ENCODE assay signal across 11 cellular contexts in genomic region chr3:48436477-48436787, GRCh38. TPM values are rescaled to one million over a fixed set of nuclear protein-coding genes. Genes with fewer than 3 reads are reported as not detected.
DNase-seq lines count a peak whose midpoint lies in the region; ATAC-seq, FAIRE-seq and TF ChIP-seq lines count a peak whose summit lies in the region.
"Had no signal": no experiment of that assay in that cellular context is flagged by ENCODE, and none has a peak within 500 bp of the region (broad histone marks: within the 10 kb centered on the region; RNA-seq: fewer than 3 reads in every experiment).

No MANE protein-coding gene starts in this region.

- H3K4me1 ChIP-seq in HepG2 (ENCODE audit: insufficient read depth, low read length) (peaks cover 72% of the 10 kb centered on the region), right lobe of liver (peaks cover 0 to 18% (median 5%) of the 10 kb centered on the region in 4 donors), osteoblast (ENCODE audit: insufficient read depth, low read length) (peaks cover 19% of the 10 kb centered on the region)

- 50% methylated on average over 1 of the region's 1 CpG for WGBS in HepG2 (ENCODE audit: low lambda C conversion rate)
- 40% methylated on average over 1 of the region's 1 CpG for WGBS in right lobe of liver (ENCODE audit: insufficient coverage, low coverage, low lambda C conversion rate, missing lambda C conversion rate)

- no peaks in the 10 kb centered on the region; a peak in 1 of 5 replicates for H3K27me3 ChIP-seq in HepG2 (ENCODE audit: control insufficient read depth in 1 of 2, insufficient read depth in 2 of 2, low read length in 2 of 2)
- no peaks in the 10 kb centered on the region for H3K27me3 ChIP-seq in right lobe of liver
- no peaks in the 10 kb centered on the region for H3K27me3 ChIP-seq in osteoblast (ENCODE audit: insufficient read depth, low read length)

- TF ChIP-seq CTCF in HepG2 (CRISPR knock-in tag; IDR thresholded peaks at IDR 0.05): no peak
- no peak for TF ChIP-seq CTCF in right lobe of liver (IDR thresholded peaks at IDR 0.05)
- no peak for TF ChIP-seq CTCF in coronary artery (IDR thresholded peaks at IDR 0.05)
- no peak for TF ChIP-seq CTCF in osteoblast (IDR thresholded peaks at IDR 0.05; ENCODE audit: extremely low read depth, low read depth, low read length)

- TF ChIP-seq RAD21 in HepG2 (CRISPR knock-in tag; IDR thresholded peaks at IDR 0.05): no peak

- H3K27ac ChIP-seq in HepG2 (ENCODE audit: extremely low read length, insufficient read depth, low read length) (no peak overlapping the region), right lobe of liver (no peak overlapping the region), coronary artery (peak overlapping the region in 1 of 2 donors; percentile 52), osteoblast (ENCODE audit: low read depth, low read length) (no peak overlapping the region)
- H3K27ac ChIP-seq: HL-60 had no signal

- H3K79me2 ChIP-seq in HepG2 (ENCODE audit: insufficient read depth, low read length) (peaks cover 23% of the 10 kb centered on the region), osteoblast (ENCODE audit: insufficient read depth, low read length) (peaks cover 30% of the 10 kb centered on the region)

- ATAC-seq in HepG2 (no peak), right lobe of liver (no peak), Right ventricle myocardium inferior (no peak)

- TF ChIP-seq EP300 in HepG2 (IDR thresholded peaks at IDR 0.05; ENCODE audit: low read depth in 2 of 2, low read length in 2 of 2) (no peak), HepG2 (CRISPR knock-in tag; IDR thresholded peaks at IDR 0.05; ENCODE audit: borderline replicate concordance) (no peak)

- H3K4me2 ChIP-seq in HepG2 (ENCODE audit: low read depth, low read length): no peak overlapping the region
- no peak overlapping the region for H3K4me2 ChIP-seq in osteoblast (ENCODE audit: insufficient read depth, low read length)

- H3K36me3 ChIP-seq in HepG2 (replicated peaks in 1 of 2; ENCODE audit: control insufficient read depth in 1 of 2, insufficient read depth in 2 of 2, low read length in 2 of 2): peaks cover 1 to 4% of the 10 kb centered on the region in 2 experiments; a peak in 3 of 5 replicates
- H3K36me3 ChIP-seq in right lobe of liver: peaks cover 0 to 15% (median 0%) of the 10 kb centered on the region in 4 donors
- peaks cover 23% of the 10 kb centered on the region for H3K36me3 ChIP-seq in osteoblast (ENCODE audit: insufficient read depth, low read length)

- H3K4me3 ChIP-seq in HepG2 (replicated peaks in 1 of 3; ENCODE audit: insufficient read depth in 1 of 3, low read depth in 2 of 3, low read length in 3 of 3): no peak overlapping the region
- H3K4me3 ChIP-seq in right lobe of liver: no peak overlapping the region
- no peak overlapping the region for H3K4me3 ChIP-seq in coronary artery
- H3K4me3 ChIP-seq in osteoblast (ENCODE audit: insufficient read depth, low read length): no peak overlapping the region

- intact Hi-C loops in HepG2 (cut with micrococcal nuclease; ENCODE audit: unreplicated experiment): loop anchor here (1.0 to 2.0 kb wide), 3 partner anchors 35 to 204 kb away; no protein-coding TSS in a partner anchor
- intact Hi-C loops in right lobe of liver (cut with DNase I): loop anchor here (5.0 kb wide), 2 partner anchors 39 to 164 kb away; no protein-coding TSS in a partner anchor
- intact Hi-C loops in Right ventricle myocardium inferior (cut with DNase I): loop anchor here (1.0 to 2.0 kb wide), 3 partner anchors 35 to 242 kb away; no protein-coding TSS in a partner anchor

- TF ChIP-seq POLR2A in HepG2 (IDR thresholded peaks at IDR 0.05; ENCODE audit: insufficient read depth in 1 of 2, low read depth in 2 of 2, low read length in 2 of 2) (no peak), right lobe of liver (IDR thresholded peaks at IDR 0.05) (no peak)

- no peaks in the 10 kb centered on the region for H3K9me3 ChIP-seq in HepG2 (ENCODE audit: low read length)
- H3K9me3 ChIP-seq in right lobe of liver: no peaks in the 10 kb centered on the region
- no peaks in the 10 kb centered on the region for H3K9me3 ChIP-seq in osteoblast (ENCODE audit: low read depth, low read length)

- in situ Hi-C loops in HepG2 (cut with HindIII; ENCODE audit: extremely low pct_ligation_motif_present, low pct_unique_long_range_greater_than_20kb): loop anchor here (5.0 kb wide), 3 partner anchors 34 to 204 kb away; no protein-coding TSS in a partner anchor

- H4K20me1 ChIP-seq in HepG2 (ENCODE audit: insufficient read depth, low read length) (peaks cover 2% of the 10 kb centered on the region), osteoblast (ENCODE audit: insufficient read depth, low read length) (peaks cover 5% of the 10 kb centered on the region)

- H2AFZ ChIP-seq in HepG2 (ENCODE audit: low read length) (no peak overlapping the region), osteoblast (ENCODE audit: low read length) (no peak overlapping the region)

- no TSS peak for BruUV-seq in HepG2 (replicated peaks; lab: Mats Ljungman, UMichigan)

- FAIRE-seq in HepG2 (lab: Jason Lieb, UNC): no peak
- FAIRE-seq: kidney had no signal

- DNase-seq in HepG2 (ENCODE audit: low spot score): no peak
- DNase-seq in right lobe of liver: no peak
- peak; percentile 71 for DNase-seq in coronary artery (ENCODE audit: low spot score)
- DNase-seq in osteoblast (ENCODE audit: insufficient read length, low spot score, missing footprints): peak; percentile 53
- DNase-seq in ureter (ENCODE audit: low spot score): peak; percentile 47
- no peak for DNase-seq in Right ventricle myocardium inferior (ENCODE audit: missing footprints)
- no peak for DNase-seq in NCI-H510A (lab: John Stamatoyannopoulos, UW)
- DNase-seq in NCI-H1417 (lab: John Stamatoyannopoulos, UW): no peak
- DNase-seq: NCI-H187 treated with DMSO at 0.1 percent for 48 hours had no signal

- CTCF ChIA-PET in HepG2 (lab: Yijun Ruan, JAX; ENCODE audit: low intra/inter-chr PET ratio, low total read pairs): interaction anchor here (0.8 to 5.7 kb wide), 10 partner anchors 10 to 242 kb away, joined by 4 to 117 read pairs (median 15); no protein-coding TSS in a partner anchor

- H3K9ac ChIP-seq in HepG2 (ENCODE audit: insufficient read depth, low read depth, low read length): no peak overlapping the region

- POLR2A ChIA-PET in HepG2 (lab: Yijun Ruan, JAX): interaction anchor here (0.7 to 2.7 kb wide), 13 partner anchors 10 to 196 kb away, joined by 3 to 59 read pairs (median 9); partner anchors contain the start of genes ATRIP and ZNF589

RNA-seq across cellular contexts. Expression of gene CCDC51, which starts 3.5 kb away (rescaled TPM):
- total RNA-seq in HepG2 (2016; rRNA removed; fragmentation: Illumina TruSeq; extraction: Trizol) (29.4 and 38.3 TPM in 2 replicates), right lobe of liver (10 to 100 TPM in 2 of 6 experiments, 1 to 10 TPM in 4; 5.9 to 16.0 (median 8.1) TPM), osteoblast (13.3 and 17.4 TPM in 2 replicates), ureter (10.4 TPM), Right ventricle myocardium inferior (13.3 TPM)
- total RNA-seq in HepG2 (2016; cell fraction: cytosol; rRNA removed; fragmentation: Illumina TruSeq; extraction: Trizol; ENCODE audit: low read depth): 7.6 and 8.2 TPM in 2 replicates
- total RNA-seq in HepG2 (2016; cell fraction: insoluble cytoplasmic fraction; rRNA removed; fragmentation: Illumina TruSeq; extraction: Trizol): 33.5 and 38.7 TPM in 2 replicates
- 12.2 and 12.5 TPM in 2 replicates for total RNA-seq in HepG2 (2016; cell fraction: membrane; rRNA removed; fragmentation: Illumina TruSeq; extraction: Trizol)
- 12.4 and 13.6 TPM in 2 replicates for total RNA-seq in HepG2 (2016; cell fraction: nucleus; rRNA removed; fragmentation: Illumina TruSeq; extraction: Trizol)
- 15.5 and 18.1 TPM in 2 replicates for polyA plus RNA-seq in HepG2 (2011; rRNA removed)
- polyA plus RNA-seq in HepG2 (2011; cell fraction: cytosol; rRNA removed): 16.8 and 19.2 TPM in 2 replicates
- 6.5 and 8.5 TPM in 2 replicates for polyA plus RNA-seq in HepG2 (2011; cell fraction: nucleus; rRNA removed)
- polyA plus RNA-seq in HepG2 (2012): 8.4 and 9.8 TPM in 2 replicates
- polyA plus RNA-seq in HepG2 (2016; cell fraction: cytosol; fragmentation: Illumina TruSeq; extraction: Trizol; ENCODE audit: low read depth): 3.9 and 4.9 TPM in 2 replicates
- 29.3 and 29.9 TPM in 2 replicates for polyA plus RNA-seq in HepG2 (2016; cell fraction: insoluble cytoplasmic fraction; fragmentation: Illumina TruSeq; extraction: Trizol; ENCODE audit: low read depth)
- polyA plus RNA-seq in HepG2 (2016; cell fraction: membrane; fragmentation: Illumina TruSeq; extraction: Trizol; ENCODE audit: low read depth): 8.0 TPM in 2 replicates
- 16.3 and 19.0 TPM in 2 replicates for polyA plus RNA-seq in HepG2 (2016; cell fraction: nucleus; fragmentation: Illumina TruSeq; extraction: Trizol; ENCODE audit: insufficient read depth, low read depth)
- polyA minus RNA-seq in HepG2 (2011; rRNA and poly(A)+ RNA removed; ENCODE audit: low replicate concordance): 11.3 and 25.4 TPM in 2 replicates
- polyA minus RNA-seq in HepG2 (2011; cell fraction: cytosol; rRNA and poly(A)+ RNA removed): 4.5 and 4.7 TPM in 2 replicates
- polyA minus RNA-seq in HepG2 (2011; cell fraction: nucleus; rRNA and poly(A)+ RNA removed): 3.0 and 3.3 TPM in 2 replicates

RNA-seq across cellular contexts. Expression of gene TMA7, which starts 3.6 kb away (rescaled TPM):
- total RNA-seq in HepG2 (2016; rRNA removed; fragmentation: Illumina TruSeq; extraction: Trizol): 486 and 510 TPM in 2 replicates
- total RNA-seq in HepG2 (2016; cell fraction: cytosol; rRNA removed; fragmentation: Illumina TruSeq; extraction: Trizol; ENCODE audit: low read depth): 913 and 1,296 TPM in 2 replicates
- 511 and 522 TPM in 2 replicates for total RNA-seq in HepG2 (2016; cell fraction: insoluble cytoplasmic fraction; rRNA removed; fragmentation: Illumina TruSeq; extraction: Trizol)
- total RNA-seq in HepG2 (2016; cell fraction: membrane; rRNA removed; fragmentation: Illumina TruSeq; extraction: Trizol): 763 and 886 TPM in 2 replicates
- 177 and 187 TPM in 2 replicates for total RNA-seq in HepG2 (2016; cell fraction: nucleus; rRNA removed; fragmentation: Illumina TruSeq; extraction: Trizol)
- 80.9 and 100 TPM in 2 replicates for polyA plus RNA-seq in HepG2 (2011; rRNA removed)
- polyA plus RNA-seq in HepG2 (2011; cell fraction: cytosol; rRNA removed): 69.9 and 96.6 TPM in 2 replicates
- polyA plus RNA-seq in HepG2 (2011; cell fraction: nucleus; rRNA removed): 23.2 and 42.0 TPM in 2 replicates
- 194 and 244 TPM in 2 replicates for polyA plus RNA-seq in HepG2 (2012)
- 1,200 and 1,620 TPM in 2 replicates for polyA plus RNA-seq in HepG2 (2016; cell fraction: cytosol; fragmentation: Illumina TruSeq; extraction: Trizol; ENCODE audit: low read depth)
- polyA plus RNA-seq in HepG2 (2016; cell fraction: insoluble cytoplasmic fraction; fragmentation: Illumina TruSeq; extraction: Trizol; ENCODE audit: low read depth): 517 and 532 TPM in 2 replicates
- polyA plus RNA-seq in HepG2 (2016; cell fraction: membrane; fragmentation: Illumina TruSeq; extraction: Trizol; ENCODE audit: low read depth): 742 and 956 TPM in 2 replicates
- 336 and 389 TPM in 2 replicates for polyA plus RNA-seq in HepG2 (2016; cell fraction: nucleus; fragmentation: Illumina TruSeq; extraction: Trizol; ENCODE audit: insufficient read depth, low read depth)
- 4.4 and 15.7 TPM in 2 replicates for polyA minus RNA-seq in HepG2 (2011; rRNA and poly(A)+ RNA removed; ENCODE audit: low replicate concordance)
- polyA minus RNA-seq in HepG2 (2011; cell fraction: cytosol; rRNA and poly(A)+ RNA removed): 18.7 and 23.2 TPM in 2 replicates
- polyA minus RNA-seq in HepG2 (2011; cell fraction: nucleus; rRNA and poly(A)+ RNA removed): 18.4 and 25.9 TPM in 2 replicates
- total RNA-seq in right lobe of liver: 100 to 1,000 TPM in 2 of 6 experiments, 10 to 100 TPM in 4; 64.8 to 182 (median 80.1) TPM
- total RNA-seq in osteoblast: 128 and 135 TPM in 2 replicates
- total RNA-seq in ureter: 237 TPM
- 251 TPM for total RNA-seq in Right ventricle myocardium inferior

RNA-seq across cellular contexts. Expression of gene PLXNB1, which starts 6.5 kb away (rescaled TPM):
- 25.4 and 86.0 TPM in 2 replicates for total RNA-seq in HepG2 (2016; rRNA removed; fragmentation: Illumina TruSeq; extraction: Trizol)
- total RNA-seq in HepG2 (2016; cell fraction: cytosol; rRNA removed; fragmentation: Illumina TruSeq; extraction: Trizol; ENCODE audit: low read depth): 33.1 and 33.9 TPM in 2 replicates
- total RNA-seq in HepG2 (2016; cell fraction: insoluble cytoplasmic fraction; rRNA removed; fragmentation: Illumina TruSeq; extraction: Trizol): 23.9 and 92.3 TPM in 2 replicates
- total RNA-seq in HepG2 (2016; cell fraction: membrane; rRNA removed; fragmentation: Illumina TruSeq; extraction: Trizol): 30.7 and 31.8 TPM in 2 replicates
- total RNA-seq in HepG2 (2016; cell fraction: nucleus; rRNA removed; fragmentation: Illumina TruSeq; extraction: Trizol): 140 and 158 TPM in 2 replicates
- polyA plus RNA-seq in HepG2 (2011; rRNA removed): 143 and 179 TPM in 2 replicates
- 71.5 and 83.2 TPM in 2 replicates for polyA plus RNA-seq in HepG2 (2011; cell fraction: cytosol; rRNA removed)
- polyA plus RNA-seq in HepG2 (2011; cell fraction: nucleus; rRNA removed): 1,144 and 1,345 TPM in 2 replicates
- 140 and 149 TPM in 2 replicates for polyA plus RNA-seq in HepG2 (2012)
- polyA plus RNA-seq in HepG2 (2016; cell fraction: cytosol; fragmentation: Illumina TruSeq; extraction: Trizol; ENCODE audit: low read depth): 5.5 and 6.7 TPM in 2 replicates
- 23.3 and 26.9 TPM in 2 replicates for polyA plus RNA-seq in HepG2 (2016; cell fraction: insoluble cytoplasmic fraction; fragmentation: Illumina TruSeq; extraction: Trizol; ENCODE audit: low read depth)
- polyA plus RNA-seq in HepG2 (2016; cell fraction: membrane; fragmentation: Illumina TruSeq; extraction: Trizol; ENCODE audit: low read depth): 12.8 and 12.9 TPM in 2 replicates
- polyA plus RNA-seq in HepG2 (2016; cell fraction: nucleus; fragmentation: Illumina TruSeq; extraction: Trizol; ENCODE audit: insufficient read depth, low read depth): 420 and 470 TPM in 2 replicates
- 83.4 and 325 TPM in 2 replicates for polyA minus RNA-seq in HepG2 (2011; rRNA and poly(A)+ RNA removed; ENCODE audit: low replicate concordance)
- polyA minus RNA-seq in HepG2 (2011; cell fraction: cytosol; rRNA and poly(A)+ RNA removed): 54.4 and 79.5 TPM in 2 replicates
- polyA minus RNA-seq in HepG2 (2011; cell fraction: nucleus; rRNA and poly(A)+ RNA removed): 295 and 329 TPM in 2 replicates
- total RNA-seq in right lobe of liver: 100 to 1,000 TPM in 2 of 6 experiments, 10 to 100 TPM in 4; 65.9 to 132 (median 86.5) TPM
- total RNA-seq in osteoblast: 23.3 and 33.7 TPM in 2 replicates
- 259 TPM for total RNA-seq in ureter
- total RNA-seq in Right ventricle myocardium inferior: 45.4 TPM

RNA-seq across cellular contexts. Expression of gene ATRIP, which starts 10.1 kb away (rescaled TPM):
- 11.4 and 12.5 TPM in 2 replicates for total RNA-seq in HepG2 (2016; rRNA removed; fragmentation: Illumina TruSeq; extraction: Trizol)
- 2.6 and 2.7 TPM in 2 replicates for total RNA-seq in HepG2 (2016; cell fraction: cytosol; rRNA removed; fragmentation: Illumina TruSeq; extraction: Trizol; ENCODE audit: low read depth)
- 9.5 and 10.4 TPM in 2 replicates for total RNA-seq in HepG2 (2016; cell fraction: insoluble cytoplasmic fraction; rRNA removed; fragmentation: Illumina TruSeq; extraction: Trizol)
- total RNA-seq in HepG2 (2016; cell fraction: membrane; rRNA removed; fragmentation: Illumina TruSeq; extraction: Trizol): 2.4 and 3.4 TPM in 2 replicates
- 7.4 and 11.0 TPM in 2 replicates for total RNA-seq in HepG2 (2016; cell fraction: nucleus; rRNA removed; fragmentation: Illumina TruSeq; extraction: Trizol)
- 5.1 and 5.3 TPM in 2 replicates for polyA plus RNA-seq in HepG2 (2011; rRNA removed)
- 3.7 and 4.7 TPM in 2 replicates for polyA plus RNA-seq in HepG2 (2011; cell fraction: cytosol; rRNA removed)
- polyA plus RNA-seq in HepG2 (2011; cell fraction: nucleus; rRNA removed): 12.6 and 13.3 TPM in 2 replicates
- 3.2 and 4.1 TPM in 2 replicates for polyA plus RNA-seq in HepG2 (2012)
- 0.97 and 1.0 TPM in 2 replicates for polyA plus RNA-seq in HepG2 (2016; cell fraction: cytosol; fragmentation: Illumina TruSeq; extraction: Trizol; ENCODE audit: low read depth)
- 7.8 and 11.5 TPM in 2 replicates for polyA plus RNA-seq in HepG2 (2016; cell fraction: insoluble cytoplasmic fraction; fragmentation: Illumina TruSeq; extraction: Trizol; ENCODE audit: low read depth)
- 1.2 and 1.5 TPM in 2 replicates for polyA plus RNA-seq in HepG2 (2016; cell fraction: membrane; fragmentation: Illumina TruSeq; extraction: Trizol; ENCODE audit: low read depth)
- polyA plus RNA-seq in HepG2 (2016; cell fraction: nucleus; fragmentation: Illumina TruSeq; extraction: Trizol; ENCODE audit: insufficient read depth, low read depth): 14.7 and 21.6 TPM in 2 replicates
- 11.5 and 35.8 TPM in 2 replicates for polyA minus RNA-seq in HepG2 (2011; rRNA and poly(A)+ RNA removed; ENCODE audit: low replicate concordance)
- polyA minus RNA-seq in HepG2 (2011; cell fraction: cytosol; rRNA and poly(A)+ RNA removed): 2.1 and 3.8 TPM in 2 replicates
- polyA minus RNA-seq in HepG2 (2011; cell fraction: nucleus; rRNA and poly(A)+ RNA removed): 5.2 and 9.8 TPM in 2 replicates
- total RNA-seq in right lobe of liver: 1 to 10 TPM; 2.4 to 4.5 (median 3.2) TPM
- 5.0 and 5.1 TPM in 2 replicates for total RNA-seq in osteoblast
- 9.6 TPM for total RNA-seq in ureter
- total RNA-seq in Right ventricle myocardium inferior: 3.2 TPM

Comparison
In these comparisons a context has a peak if more than half of its experiments do, and no peak if none do; other contexts are left out.
1. DNase-seq: peak in coronary artery (single experiment), osteoblast (single experiment) and ureter (single experiment); none in HepG2 (single experiment), right lobe of liver (0 of 3), Right ventricle myocardium inferior (single experiment), NCI-H510A (single experiment) and NCI-H1417 (0 of 3).